Comparison of ENCODE assay signal across 1 cellular context in the genomic region with DNA sequence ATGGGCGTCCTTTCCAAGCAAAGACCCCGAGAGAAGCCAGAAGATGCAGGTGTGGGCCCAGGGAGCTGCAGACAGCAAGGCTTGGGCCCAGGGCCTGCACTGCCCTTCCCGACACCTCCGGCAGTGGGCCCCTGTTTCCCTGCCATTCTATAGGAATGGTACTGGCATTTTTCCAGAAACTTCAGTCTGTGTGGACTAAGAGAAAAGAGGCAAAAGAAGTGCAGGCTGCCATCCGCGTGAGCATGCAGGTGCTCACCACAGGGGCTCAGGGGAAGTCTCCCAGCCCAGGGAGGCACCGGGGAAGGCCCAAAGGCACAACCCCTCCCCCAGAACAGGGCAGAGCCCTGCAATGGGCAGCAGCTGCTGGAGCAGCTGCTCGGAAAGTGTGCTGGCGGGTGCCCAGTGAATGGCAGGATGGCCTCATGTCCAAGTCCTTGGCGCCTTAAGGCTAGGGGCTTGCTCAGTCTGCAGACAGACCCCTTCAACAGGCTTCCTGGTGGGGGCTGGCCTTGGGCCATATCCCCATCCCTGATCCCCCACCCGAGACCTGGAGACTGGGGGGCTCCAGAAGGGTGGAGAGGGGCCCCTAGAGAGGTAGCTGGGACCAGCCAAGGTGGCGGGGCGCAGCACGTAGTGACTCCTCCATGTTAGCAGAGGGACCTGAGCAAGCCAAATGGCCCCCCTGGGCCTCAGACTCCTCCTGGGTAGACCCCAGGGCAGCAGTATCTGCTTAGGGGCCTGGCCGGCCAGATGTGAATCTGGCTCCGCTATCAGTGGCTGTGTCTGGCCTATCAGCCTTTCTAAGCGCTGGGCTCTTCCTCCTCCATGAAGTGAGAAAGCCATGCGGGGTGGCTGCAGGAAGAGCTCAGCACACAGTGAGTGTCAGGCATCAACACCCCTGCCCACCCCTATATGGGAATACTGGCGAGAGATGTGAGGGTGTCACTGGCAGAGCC.
TF ChIP-seq lines count a peak whose summit lies in the region.

No MANE protein-coding gene starts in this region.

TF ChIP-seq in GM23338, 12 proteins besides CTCF, POLR2A, EP300 and RAD21 (continued from another document):
- TF ChIP-seq, protein P1, sequence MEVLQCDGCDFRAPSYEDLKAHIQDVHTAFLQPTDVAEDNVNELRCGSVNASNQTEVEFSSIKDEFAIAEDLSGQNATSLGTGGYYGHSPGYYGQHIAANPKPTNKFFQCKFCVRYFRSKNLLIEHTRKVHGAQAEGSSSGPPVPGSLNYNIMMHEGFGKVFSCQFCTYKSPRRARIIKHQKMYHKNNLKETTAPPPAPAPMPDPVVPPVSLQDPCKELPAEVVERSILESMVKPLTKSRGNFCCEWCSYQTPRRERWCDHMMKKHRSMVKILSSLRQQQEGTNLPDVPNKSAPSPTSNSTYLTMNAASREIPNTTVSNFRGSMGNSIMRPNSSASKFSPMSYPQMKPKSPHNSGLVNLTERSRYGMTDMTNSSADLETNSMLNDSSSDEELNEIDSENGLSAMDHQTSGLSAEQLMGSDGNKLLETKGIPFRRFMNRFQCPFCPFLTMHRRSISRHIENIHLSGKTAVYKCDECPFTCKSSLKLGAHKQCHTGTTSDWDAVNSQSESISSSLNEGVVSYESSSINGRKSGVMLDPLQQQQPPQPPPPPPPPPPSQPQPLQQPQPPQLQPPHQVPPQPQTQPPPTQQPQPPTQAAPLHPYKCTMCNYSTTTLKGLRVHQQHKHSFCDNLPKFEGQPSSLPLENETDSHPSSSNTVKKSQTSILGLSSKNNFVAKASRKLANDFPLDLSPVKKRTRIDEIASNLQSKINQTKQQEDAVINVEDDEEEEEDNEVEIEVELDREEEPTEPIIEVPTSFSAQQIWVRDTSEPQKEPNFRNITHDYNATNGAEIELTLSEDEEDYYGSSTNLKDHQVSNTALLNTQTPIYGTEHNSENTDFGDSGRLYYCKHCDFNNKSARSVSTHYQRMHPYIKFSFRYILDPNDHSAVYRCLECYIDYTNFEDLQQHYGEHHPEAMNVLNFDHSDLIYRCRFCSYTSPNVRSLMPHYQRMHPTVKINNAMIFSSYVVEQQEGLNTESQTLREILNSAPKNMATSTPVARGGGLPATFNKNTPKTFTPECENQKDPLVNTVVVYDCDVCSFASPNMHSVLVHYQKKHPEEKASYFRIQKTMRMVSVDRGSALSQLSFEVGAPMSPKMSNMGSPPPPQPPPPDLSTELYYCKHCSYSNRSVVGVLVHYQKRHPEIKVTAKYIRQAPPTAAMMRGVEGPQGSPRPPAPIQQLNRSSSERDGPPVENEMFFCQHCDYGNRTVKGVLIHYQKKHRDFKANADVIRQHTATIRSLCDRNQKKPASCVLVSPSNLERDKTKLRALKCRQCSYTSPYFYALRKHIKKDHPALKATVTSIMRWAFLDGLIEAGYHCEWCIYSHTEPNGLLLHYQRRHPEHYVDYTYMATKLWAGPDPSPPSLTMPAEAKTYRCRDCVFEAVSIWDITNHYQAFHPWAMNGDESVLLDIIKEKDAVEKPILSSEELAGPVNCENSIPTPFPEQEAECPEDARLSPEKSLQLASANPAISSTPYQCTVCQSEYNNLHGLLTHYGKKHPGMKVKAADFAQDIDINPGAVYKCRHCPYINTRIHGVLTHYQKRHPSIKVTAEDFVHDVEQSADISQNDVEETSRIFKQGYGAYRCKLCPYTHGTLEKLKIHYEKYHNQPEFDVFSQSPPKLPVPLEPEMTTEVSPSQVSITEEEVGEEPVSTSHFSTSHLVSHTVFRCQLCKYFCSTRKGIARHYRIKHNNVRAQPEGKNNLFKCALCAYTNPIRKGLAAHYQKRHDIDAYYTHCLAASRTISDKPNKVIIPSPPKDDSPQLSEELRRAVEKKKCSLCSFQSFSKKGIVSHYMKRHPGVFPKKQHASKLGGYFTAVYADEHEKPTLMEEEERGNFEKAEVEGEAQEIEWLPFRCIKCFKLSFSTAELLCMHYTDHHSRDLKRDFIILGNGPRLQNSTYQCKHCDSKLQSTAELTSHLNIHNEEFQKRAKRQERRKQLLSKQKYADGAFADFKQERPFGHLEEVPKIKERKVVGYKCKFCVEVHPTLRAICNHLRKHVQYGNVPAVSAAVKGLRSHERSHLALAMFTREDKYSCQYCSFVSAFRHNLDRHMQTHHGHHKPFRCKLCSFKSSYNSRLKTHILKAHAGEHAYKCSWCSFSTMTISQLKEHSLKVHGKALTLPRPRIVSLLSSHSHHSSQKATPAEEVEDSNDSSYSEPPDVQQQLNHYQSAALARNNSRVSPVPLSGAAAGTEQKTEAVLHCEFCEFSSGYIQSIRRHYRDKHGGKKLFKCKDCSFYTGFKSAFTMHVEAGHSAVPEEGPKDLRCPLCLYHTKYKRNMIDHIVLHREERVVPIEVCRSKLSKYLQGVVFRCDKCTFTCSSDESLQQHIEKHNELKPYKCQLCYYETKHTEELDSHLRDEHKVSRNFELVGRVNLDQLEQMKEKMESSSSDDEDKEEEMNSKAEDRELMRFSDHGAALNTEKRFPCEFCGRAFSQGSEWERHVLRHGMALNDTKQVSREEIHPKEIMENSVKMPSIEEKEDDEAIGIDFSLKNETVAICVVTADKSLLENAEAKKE (CRISPR knock-in tag; IDR thresholded peaks at IDR 0.05): no peak
- no peak for TF ChIP-seq EZH2phosphoT487 (IDR thresholded peaks at IDR 0.05; ENCODE audit: unreplicated experiment)
- TF ChIP-seq, protein P2, sequence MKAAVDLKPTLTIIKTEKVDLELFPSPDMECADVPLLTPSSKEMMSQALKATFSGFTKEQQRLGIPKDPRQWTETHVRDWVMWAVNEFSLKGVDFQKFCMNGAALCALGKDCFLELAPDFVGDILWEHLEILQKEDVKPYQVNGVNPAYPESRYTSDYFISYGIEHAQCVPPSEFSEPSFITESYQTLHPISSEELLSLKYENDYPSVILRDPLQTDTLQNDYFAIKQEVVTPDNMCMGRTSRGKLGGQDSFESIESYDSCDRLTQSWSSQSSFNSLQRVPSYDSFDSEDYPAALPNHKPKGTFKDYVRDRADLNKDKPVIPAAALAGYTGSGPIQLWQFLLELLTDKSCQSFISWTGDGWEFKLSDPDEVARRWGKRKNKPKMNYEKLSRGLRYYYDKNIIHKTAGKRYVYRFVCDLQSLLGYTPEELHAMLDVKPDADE (IDR thresholded peaks at IDR 0.05): no peak
- TF ChIP-seq EZH2 (IDR thresholded peaks at IDR 0.05; ENCODE audit: low read depth, unreplicated experiment): no peak
- no peak for TF ChIP-seq POLR2AphosphoS5 (IDR thresholded peaks at IDR 0.05; ENCODE audit: low read depth)
- TF ChIP-seq, protein P3, sequence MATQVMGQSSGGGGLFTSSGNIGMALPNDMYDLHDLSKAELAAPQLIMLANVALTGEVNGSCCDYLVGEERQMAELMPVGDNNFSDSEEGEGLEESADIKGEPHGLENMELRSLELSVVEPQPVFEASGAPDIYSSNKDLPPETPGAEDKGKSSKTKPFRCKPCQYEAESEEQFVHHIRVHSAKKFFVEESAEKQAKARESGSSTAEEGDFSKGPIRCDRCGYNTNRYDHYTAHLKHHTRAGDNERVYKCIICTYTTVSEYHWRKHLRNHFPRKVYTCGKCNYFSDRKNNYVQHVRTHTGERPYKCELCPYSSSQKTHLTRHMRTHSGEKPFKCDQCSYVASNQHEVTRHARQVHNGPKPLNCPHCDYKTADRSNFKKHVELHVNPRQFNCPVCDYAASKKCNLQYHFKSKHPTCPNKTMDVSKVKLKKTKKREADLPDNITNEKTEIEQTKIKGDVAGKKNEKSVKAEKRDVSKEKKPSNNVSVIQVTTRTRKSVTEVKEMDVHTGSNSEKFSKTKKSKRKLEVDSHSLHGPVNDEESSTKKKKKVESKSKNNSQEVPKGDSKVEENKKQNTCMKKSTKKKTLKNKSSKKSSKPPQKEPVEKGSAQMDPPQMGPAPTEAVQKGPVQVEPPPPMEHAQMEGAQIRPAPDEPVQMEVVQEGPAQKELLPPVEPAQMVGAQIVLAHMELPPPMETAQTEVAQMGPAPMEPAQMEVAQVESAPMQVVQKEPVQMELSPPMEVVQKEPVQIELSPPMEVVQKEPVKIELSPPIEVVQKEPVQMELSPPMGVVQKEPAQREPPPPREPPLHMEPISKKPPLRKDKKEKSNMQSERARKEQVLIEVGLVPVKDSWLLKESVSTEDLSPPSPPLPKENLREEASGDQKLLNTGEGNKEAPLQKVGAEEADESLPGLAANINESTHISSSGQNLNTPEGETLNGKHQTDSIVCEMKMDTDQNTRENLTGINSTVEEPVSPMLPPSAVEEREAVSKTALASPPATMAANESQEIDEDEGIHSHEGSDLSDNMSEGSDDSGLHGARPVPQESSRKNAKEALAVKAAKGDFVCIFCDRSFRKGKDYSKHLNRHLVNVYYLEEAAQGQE (IDR thresholded peaks at IDR 0.05; ENCODE audit: unreplicated experiment): no peak
- TF ChIP-seq CREB1 (CRISPR knock-in tag; IDR thresholded peaks at IDR 0.05; ENCODE audit: low read depth): no peak
